In the genomic region with DNA sequence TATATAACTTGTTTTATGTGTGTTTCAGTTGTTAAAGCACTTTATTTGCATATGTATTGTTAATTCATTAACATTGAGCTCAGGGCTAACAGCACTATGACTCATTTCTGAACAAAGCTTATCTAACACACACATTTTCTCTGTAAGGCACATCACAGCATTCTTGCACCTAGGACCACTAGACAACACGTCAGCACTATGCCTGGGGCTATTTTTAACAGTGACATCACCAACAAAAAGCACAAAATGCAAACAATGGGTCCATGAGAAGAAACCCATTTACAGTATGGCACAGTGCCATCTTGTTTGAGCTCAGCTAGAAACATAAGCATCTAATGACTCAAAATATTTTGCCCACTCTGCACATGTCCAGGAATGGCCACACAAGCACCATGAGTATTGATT, we compare ENCODE assay signal across 10 cellular contexts.
DNase-seq lines count a peak whose midpoint lies in the region; ATAC-seq and TF ChIP-seq lines count a peak whose summit lies in the region.
"Had no signal": no experiment of that assay in that cellular context is flagged by ENCODE, and none has a peak within 500 bp of the region (broad histone marks: within the 10 kb centered on the region; RNA-seq: fewer than 3 reads in every experiment).

No MANE protein-coding gene starts in this region.

- dilution Hi-C loops in mammary epithelial cell (cut with HindIII; ENCODE audit: low sequenced_read_pairs): no loop called here

- ATAC-seq in GM21423 (IDR thresholded peaks at IDR 0.05; ENCODE audit: unreplicated experiment): peak; percentile 97
- ATAC-seq in HG03432 (IDR thresholded peaks at IDR 0.05; ENCODE audit: unreplicated experiment): peak; percentile 92
- no peak for ATAC-seq in GM23338

- peak; percentile 84 for DNase-seq in ELR (ENCODE audit: low read depth)
- DNase-seq in mammary epithelial cell: peak; percentile 72
- no peak for DNase-seq in GM23338 (ENCODE audit: low spot score)
- no peak for DNase-seq in DMS114 treated with DMSO at 0.1 percent for 48 hours (lab: John Stamatoyannopoulos, UW; ENCODE audit: unreplicated experiment)
- DNase-seq in ACHN: no peak
- DNase-seq in retina: no peak
- DNase-seq: activated B cell treated with CpG ODN at 0.5 μM for 24 hours, cerebellar nuclear complex had no signal

- in situ Hi-C loops in mammary epithelial cell (cut with MboI; ENCODE audit: low sequenced_read_pairs in 2 of 2) (loop anchor here in 1 of 2 donors (10.0 kb wide), 1 partner anchor 107 kb away; a partner anchor contains a TSS), ACHN (cut with HindIII; ENCODE audit: low pct_ligation_motif_present, low pct_unique_long_range_greater_than_20kb, low sequenced_read_pairs) (no loop called here)

- 0% methylated on average over 1 of the region's 1 CpG for WGBS in mammary epithelial cell (ENCODE audit: low coverage, missing lambda C conversion rate)

- H3K4me3 ChIP-seq in mammary epithelial cell (replicated peaks in 1 of 3; ENCODE audit: insufficient read depth in 1 of 3, low read depth in 2 of 3, low read length in 3 of 3) (no peak overlapping the region), GM23338 (no peak overlapping the region)

- no peak overlapping the region for H2AFZ ChIP-seq in mammary epithelial cell (ENCODE audit: low read depth, low read length)
- no peak overlapping the region for H2AFZ ChIP-seq in GM23338

- H3K9me3 ChIP-seq in mammary epithelial cell (replicated peaks; ENCODE audit: insufficient read depth, low read length): no peaks in the 10 kb centered on the region

- peaks cover 2% of the 10 kb centered on the region; the same call in 1 of the 3 replicates for H3K36me3 Mint-ChIP-seq in GM23338 (ENCODE audit: low read depth)

- intact Hi-C loops in mammary epithelial cell (cut with micrococcal nuclease): no loop called here

- H3K27ac ChIP-seq in mammary epithelial cell (ENCODE audit: insufficient read depth, low read depth, low read length) (no peak overlapping the region), GM23338 (ENCODE audit: low read depth) (no peak overlapping the region)

- no peaks in the 10 kb centered on the region for H3K9me2 ChIP-seq in GM23338 (ENCODE audit: insufficient read depth)

- CTCF ChIA-PET in mammary epithelial cell (lab: Charles Lee; ENCODE audit: low non-redundant PET): interaction anchor here (0.5 kb wide), 1 partner anchor 109 kb away, joined by 4 read pairs; no protein-coding TSS in a partner anchor

- peaks cover 7% of the 10 kb centered on the region; the same call in 2 of the 3 replicates for H3K9me3 Mint-ChIP-seq in GM23338

- no peaks in the 10 kb centered on the region for H3K79me2 ChIP-seq in mammary epithelial cell (ENCODE audit: insufficient read depth, low read length)
- no peaks in the 10 kb centered on the region for H3K79me2 ChIP-seq in GM23338 (replicated peaks; ENCODE audit: insufficient read depth)

- no TSS peak for BruUV-seq in mammary epithelial cell (replicated peaks; lab: Mats Ljungman, UMichigan)

- no peak overlapping the region for H3K4me3 Mint-ChIP-seq in GM23338
- H3K4me3 Mint-ChIP-seq: activated B cell treated with CpG ODN at 0.5 μM for 24 hours had no signal

- no peaks in the 10 kb centered on the region for H4K20me1 ChIP-seq in mammary epithelial cell (ENCODE audit: insufficient read depth, low read length)
- H4K20me1 ChIP-seq in GM23338 (replicated peaks; ENCODE audit: insufficient read depth): no peaks in the 10 kb centered on the region

- no peaks in the 10 kb centered on the region for H3K4me1 ChIP-seq in mammary epithelial cell (ENCODE audit: insufficient read depth, low read length)
- H3K4me1 ChIP-seq in GM23338 (ENCODE audit: insufficient read depth): no peaks in the 10 kb centered on the region

- H3K4me1 Mint-ChIP-seq in GM23338: peaks cover 8% of the 10 kb centered on the region
- H3K4me1 Mint-ChIP-seq: activated B cell treated with CpG ODN at 0.5 μM for 24 hours had no signal

- no peak for TF ChIP-seq CTCF in mammary epithelial cell (conservative IDR thresholded peaks at IDR 0.05 in 1 of 2, IDR thresholded peaks at IDR 0.05 in 1 of 2; ENCODE audit: extremely low read depth in 1 of 2, insufficient read depth in 1 of 2, low read depth in 1 of 2, low read length in 2 of 2)
- TF ChIP-seq CTCF in GM23338 (conservative IDR thresholded peaks at IDR 0.05; ENCODE audit: low read depth in 2 of 2): no peak

- H3F3A ChIP-seq in GM23338 (replicated peaks; ENCODE audit: low read depth): no peaks in the 10 kb centered on the region

- H3K27me3 ChIP-seq in mammary epithelial cell (ENCODE audit: insufficient read depth, low read length) (no peaks in the 10 kb centered on the region), GM23338 (ENCODE audit: insufficient read depth) (no peaks in the 10 kb centered on the region)

- no peak overlapping the region for H3K27ac Mint-ChIP-seq in GM23338
- H3K27ac Mint-ChIP-seq: activated B cell treated with CpG ODN at 0.5 μM for 24 hours had no signal

- H3K27me3 Mint-ChIP-seq in GM23338 (ENCODE audit: insufficient read depth, low read depth, poor library complexity): peaks cover 3% of the 10 kb centered on the region

- H3K9ac ChIP-seq in mammary epithelial cell (ENCODE audit: insufficient read depth, low read length): no peak overlapping the region

- H3K4me2 ChIP-seq in mammary epithelial cell (ENCODE audit: insufficient read depth, low read depth, low read length) (no peak overlapping the region), GM23338 (no peak overlapping the region)

- H3K36me3 ChIP-seq in mammary epithelial cell (ENCODE audit: insufficient read depth, low read length) (no peaks in the 10 kb centered on the region), GM23338 (ENCODE audit: insufficient read depth) (no peaks in the 10 kb centered on the region)

TF ChIP-seq in GM23338, 12 proteins besides CTCF, POLR2A, EP300 and RAD21 (continues in another document):
- TF ChIP-seq EZH2 (IDR thresholded peaks at IDR 0.05; ENCODE audit: low read depth, unreplicated experiment): no peak
- TF ChIP-seq, protein P1, sequence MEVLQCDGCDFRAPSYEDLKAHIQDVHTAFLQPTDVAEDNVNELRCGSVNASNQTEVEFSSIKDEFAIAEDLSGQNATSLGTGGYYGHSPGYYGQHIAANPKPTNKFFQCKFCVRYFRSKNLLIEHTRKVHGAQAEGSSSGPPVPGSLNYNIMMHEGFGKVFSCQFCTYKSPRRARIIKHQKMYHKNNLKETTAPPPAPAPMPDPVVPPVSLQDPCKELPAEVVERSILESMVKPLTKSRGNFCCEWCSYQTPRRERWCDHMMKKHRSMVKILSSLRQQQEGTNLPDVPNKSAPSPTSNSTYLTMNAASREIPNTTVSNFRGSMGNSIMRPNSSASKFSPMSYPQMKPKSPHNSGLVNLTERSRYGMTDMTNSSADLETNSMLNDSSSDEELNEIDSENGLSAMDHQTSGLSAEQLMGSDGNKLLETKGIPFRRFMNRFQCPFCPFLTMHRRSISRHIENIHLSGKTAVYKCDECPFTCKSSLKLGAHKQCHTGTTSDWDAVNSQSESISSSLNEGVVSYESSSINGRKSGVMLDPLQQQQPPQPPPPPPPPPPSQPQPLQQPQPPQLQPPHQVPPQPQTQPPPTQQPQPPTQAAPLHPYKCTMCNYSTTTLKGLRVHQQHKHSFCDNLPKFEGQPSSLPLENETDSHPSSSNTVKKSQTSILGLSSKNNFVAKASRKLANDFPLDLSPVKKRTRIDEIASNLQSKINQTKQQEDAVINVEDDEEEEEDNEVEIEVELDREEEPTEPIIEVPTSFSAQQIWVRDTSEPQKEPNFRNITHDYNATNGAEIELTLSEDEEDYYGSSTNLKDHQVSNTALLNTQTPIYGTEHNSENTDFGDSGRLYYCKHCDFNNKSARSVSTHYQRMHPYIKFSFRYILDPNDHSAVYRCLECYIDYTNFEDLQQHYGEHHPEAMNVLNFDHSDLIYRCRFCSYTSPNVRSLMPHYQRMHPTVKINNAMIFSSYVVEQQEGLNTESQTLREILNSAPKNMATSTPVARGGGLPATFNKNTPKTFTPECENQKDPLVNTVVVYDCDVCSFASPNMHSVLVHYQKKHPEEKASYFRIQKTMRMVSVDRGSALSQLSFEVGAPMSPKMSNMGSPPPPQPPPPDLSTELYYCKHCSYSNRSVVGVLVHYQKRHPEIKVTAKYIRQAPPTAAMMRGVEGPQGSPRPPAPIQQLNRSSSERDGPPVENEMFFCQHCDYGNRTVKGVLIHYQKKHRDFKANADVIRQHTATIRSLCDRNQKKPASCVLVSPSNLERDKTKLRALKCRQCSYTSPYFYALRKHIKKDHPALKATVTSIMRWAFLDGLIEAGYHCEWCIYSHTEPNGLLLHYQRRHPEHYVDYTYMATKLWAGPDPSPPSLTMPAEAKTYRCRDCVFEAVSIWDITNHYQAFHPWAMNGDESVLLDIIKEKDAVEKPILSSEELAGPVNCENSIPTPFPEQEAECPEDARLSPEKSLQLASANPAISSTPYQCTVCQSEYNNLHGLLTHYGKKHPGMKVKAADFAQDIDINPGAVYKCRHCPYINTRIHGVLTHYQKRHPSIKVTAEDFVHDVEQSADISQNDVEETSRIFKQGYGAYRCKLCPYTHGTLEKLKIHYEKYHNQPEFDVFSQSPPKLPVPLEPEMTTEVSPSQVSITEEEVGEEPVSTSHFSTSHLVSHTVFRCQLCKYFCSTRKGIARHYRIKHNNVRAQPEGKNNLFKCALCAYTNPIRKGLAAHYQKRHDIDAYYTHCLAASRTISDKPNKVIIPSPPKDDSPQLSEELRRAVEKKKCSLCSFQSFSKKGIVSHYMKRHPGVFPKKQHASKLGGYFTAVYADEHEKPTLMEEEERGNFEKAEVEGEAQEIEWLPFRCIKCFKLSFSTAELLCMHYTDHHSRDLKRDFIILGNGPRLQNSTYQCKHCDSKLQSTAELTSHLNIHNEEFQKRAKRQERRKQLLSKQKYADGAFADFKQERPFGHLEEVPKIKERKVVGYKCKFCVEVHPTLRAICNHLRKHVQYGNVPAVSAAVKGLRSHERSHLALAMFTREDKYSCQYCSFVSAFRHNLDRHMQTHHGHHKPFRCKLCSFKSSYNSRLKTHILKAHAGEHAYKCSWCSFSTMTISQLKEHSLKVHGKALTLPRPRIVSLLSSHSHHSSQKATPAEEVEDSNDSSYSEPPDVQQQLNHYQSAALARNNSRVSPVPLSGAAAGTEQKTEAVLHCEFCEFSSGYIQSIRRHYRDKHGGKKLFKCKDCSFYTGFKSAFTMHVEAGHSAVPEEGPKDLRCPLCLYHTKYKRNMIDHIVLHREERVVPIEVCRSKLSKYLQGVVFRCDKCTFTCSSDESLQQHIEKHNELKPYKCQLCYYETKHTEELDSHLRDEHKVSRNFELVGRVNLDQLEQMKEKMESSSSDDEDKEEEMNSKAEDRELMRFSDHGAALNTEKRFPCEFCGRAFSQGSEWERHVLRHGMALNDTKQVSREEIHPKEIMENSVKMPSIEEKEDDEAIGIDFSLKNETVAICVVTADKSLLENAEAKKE (CRISPR knock-in tag; IDR thresholded peaks at IDR 0.05): no peak
- no peak for TF ChIP-seq POLR2AphosphoS5 (IDR thresholded peaks at IDR 0.05; ENCODE audit: low read depth)

Comparison
In these comparisons a context has a peak if more than half of its experiments do, and no peak if none do; other contexts are left out.
1. DNase-seq: peak in ELR (single experiment) and mammary epithelial cell (single experiment); none in GM23338 (single experiment), DMS114 treated with DMSO at 0.1 percent for 48 hours (single experiment), ACHN (single experiment) and retina (single experiment).